Comparison of ENCODE assay signal across 1 cellular context in the genomic region with DNA sequence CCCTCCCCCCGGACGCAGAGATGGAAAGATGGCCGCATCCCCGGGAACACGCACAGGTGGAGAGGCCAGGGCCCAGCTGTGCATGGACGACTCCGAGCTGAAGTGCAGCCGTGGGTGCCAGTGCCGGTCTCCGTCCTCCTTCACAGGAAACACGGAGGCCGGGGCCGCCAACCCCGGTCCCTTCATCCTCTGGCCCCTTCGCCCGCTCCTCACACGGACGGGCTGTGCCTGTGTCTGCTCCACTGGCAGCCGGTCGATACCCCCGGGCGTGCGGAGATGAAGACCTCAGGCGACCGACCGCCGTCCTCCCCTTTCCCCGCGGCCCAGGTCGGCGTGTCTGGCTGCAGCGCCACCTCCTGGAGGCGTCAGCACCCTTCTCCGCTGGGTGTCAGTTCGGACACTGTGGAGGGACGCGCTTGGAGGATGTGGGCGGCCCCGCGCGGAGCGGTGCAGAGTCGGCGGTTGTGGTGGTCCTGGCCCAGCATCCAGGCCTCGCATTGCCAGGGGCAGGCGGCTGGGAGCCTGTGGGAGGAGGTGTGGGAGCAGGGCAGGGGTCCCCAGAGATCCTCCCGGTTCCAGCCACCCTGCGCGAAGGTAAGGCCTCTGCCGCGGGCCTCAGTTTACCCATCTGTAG.
TF ChIP-seq lines count a peak whose summit lies in the region.

No MANE protein-coding gene starts in this region.

TF ChIP-seq in HEK293, 187 proteins besides CTCF, POLR2A, EP300 and RAD21 (continued from another document and continues in another):
- TF ChIP-seq, protein P1, sequence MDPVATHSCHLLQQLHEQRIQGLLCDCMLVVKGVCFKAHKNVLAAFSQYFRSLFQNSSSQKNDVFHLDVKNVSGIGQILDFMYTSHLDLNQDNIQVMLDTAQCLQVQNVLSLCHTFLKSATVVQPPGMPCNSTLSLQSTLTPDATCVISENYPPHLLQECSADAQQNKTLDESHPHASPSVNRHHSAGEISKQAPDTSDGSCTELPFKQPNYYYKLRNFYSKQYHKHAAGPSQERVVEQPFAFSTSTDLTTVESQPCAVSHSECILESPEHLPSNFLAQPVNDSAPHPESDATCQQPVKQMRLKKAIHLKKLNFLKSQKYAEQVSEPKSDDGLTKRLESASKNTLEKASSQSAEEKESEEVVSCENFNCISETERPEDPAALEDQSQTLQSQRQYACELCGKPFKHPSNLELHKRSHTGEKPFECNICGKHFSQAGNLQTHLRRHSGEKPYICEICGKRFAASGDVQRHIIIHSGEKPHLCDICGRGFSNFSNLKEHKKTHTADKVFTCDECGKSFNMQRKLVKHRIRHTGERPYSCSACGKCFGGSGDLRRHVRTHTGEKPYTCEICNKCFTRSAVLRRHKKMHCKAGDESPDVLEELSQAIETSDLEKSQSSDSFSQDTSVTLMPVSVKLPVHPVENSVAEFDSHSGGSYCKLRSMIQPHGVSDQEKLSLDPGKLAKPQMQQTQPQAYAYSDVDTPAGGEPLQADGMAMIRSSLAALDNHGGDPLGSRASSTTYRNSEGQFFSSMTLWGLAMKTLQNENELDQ (tag by site-specific recombination; IDR thresholded peaks at IDR 0.05; ENCODE audit: low read depth), result no peak
- peak; percentile 69; the same call in 1 of the 2 replicates for TF ChIP-seq ZNF777 (tag by site-specific recombination; IDR thresholded peaks at IDR 0.05; ENCODE audit: borderline replicate concordance)
- TF ChIP-seq, protein P2, sequence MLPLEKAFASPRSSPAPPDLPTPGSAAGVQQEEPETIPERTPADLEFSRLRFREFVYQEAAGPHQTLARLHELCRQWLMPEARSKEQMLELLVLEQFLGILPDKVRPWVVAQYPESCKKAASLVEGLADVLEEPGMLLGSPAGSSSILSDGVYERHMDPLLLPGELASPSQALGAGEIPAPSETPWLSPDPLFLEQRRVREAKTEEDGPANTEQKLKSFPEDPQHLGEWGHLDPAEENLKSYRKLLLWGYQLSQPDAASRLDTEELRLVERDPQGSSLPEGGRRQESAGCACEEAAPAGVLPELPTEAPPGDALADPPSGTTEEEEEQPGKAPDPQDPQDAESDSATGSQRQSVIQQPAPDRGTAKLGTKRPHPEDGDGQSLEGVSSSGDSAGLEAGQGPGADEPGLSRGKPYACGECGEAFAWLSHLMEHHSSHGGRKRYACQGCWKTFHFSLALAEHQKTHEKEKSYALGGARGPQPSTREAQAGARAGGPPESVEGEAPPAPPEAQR (tag by site-specific recombination; IDR thresholded peaks at IDR 0.05), result no peak
- TF ChIP-seq ZNF585B (tag by site-specific recombination; IDR thresholded peaks at IDR 0.05), result no peak
- no peak for TF ChIP-seq ZNF248 (tag by site-specific recombination; IDR thresholded peaks at IDR 0.05)
- TF ChIP-seq MEIS1 (CRISPR knock-in tag; IDR thresholded peaks at IDR 0.05; ENCODE audit: borderline replicate concordance), result no peak
- no peak for TF ChIP-seq ZFP41 (tag by site-specific recombination; IDR thresholded peaks at IDR 0.05; ENCODE audit: borderline replicate concordance)
- no peak for TF ChIP-seq ZNF530 (tag by site-specific recombination; IDR thresholded peaks at IDR 0.05; ENCODE audit: low read depth)
- TF ChIP-seq, protein P3, sequence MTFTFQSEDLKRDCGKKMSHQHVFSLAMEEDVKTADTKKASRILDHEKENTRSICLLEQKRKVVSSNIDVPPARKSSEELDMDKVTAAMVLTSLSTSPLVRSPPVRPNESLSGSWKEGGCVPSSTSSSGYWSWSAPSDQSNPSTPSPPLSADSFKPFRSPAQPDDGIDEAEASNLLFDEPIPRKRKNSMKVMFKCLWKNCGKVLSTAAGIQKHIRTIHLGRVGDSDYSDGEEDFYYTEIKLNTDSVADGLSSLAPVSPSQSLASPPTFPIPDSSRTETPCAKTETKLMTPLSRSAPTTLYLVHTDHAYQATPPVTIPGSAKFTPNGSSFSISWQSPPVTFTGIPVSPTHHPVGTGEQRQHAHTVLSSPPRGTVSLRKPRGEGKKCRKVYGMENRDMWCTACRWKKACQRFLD (tag by site-specific recombination; IDR thresholded peaks at IDR 0.05), result no peak
- peak; percentile 71 for TF ChIP-seq ZNF341 (tag by site-specific recombination; IDR thresholded peaks at IDR 0.05; ENCODE audit: low read depth)
- TF ChIP-seq ZNF514 (tag by site-specific recombination; IDR thresholded peaks at IDR 0.05), result no peak
- TF ChIP-seq, protein P4, sequence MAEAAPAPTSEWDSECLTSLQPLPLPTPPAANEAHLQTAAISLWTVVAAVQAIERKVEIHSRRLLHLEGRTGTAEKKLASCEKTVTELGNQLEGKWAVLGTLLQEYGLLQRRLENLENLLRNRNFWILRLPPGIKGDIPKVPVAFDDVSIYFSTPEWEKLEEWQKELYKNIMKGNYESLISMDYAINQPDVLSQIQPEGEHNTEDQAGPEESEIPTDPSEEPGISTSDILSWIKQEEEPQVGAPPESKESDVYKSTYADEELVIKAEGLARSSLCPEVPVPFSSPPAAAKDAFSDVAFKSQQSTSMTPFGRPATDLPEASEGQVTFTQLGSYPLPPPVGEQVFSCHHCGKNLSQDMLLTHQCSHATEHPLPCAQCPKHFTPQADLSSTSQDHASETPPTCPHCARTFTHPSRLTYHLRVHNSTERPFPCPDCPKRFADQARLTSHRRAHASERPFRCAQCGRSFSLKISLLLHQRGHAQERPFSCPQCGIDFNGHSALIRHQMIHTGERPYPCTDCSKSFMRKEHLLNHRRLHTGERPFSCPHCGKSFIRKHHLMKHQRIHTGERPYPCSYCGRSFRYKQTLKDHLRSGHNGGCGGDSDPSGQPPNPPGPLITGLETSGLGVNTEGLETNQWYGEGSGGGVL (tag by site-specific recombination; IDR thresholded peaks at IDR 0.05), result peak; percentile 19; the same call in 1 of the 2 replicates
- TF ChIP-seq ZNF701 (tag by site-specific recombination; IDR thresholded peaks at IDR 0.05), result no peak
- no peak for TF ChIP-seq ZNF555 (tag by site-specific recombination; conservative IDR thresholded peaks at IDR 0.05)
- TF ChIP-seq KLF16 (tag by site-specific recombination; IDR thresholded peaks at IDR 0.05), result peak; percentile 87
- TF ChIP-seq, protein P5, sequence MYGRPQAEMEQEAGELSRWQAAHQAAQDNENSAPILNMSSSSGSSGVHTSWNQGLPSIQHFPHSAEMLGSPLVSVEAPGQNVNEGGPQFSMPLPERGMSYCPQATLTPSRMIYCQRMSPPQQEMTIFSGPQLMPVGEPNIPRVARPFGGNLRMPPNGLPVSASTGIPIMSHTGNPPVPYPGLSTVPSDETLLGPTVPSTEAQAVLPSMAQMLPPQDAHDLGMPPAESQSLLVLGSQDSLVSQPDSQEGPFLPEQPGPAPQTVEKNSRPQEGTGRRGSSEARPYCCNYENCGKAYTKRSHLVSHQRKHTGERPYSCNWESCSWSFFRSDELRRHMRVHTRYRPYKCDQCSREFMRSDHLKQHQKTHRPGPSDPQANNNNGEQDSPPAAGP (tag by site-specific recombination; IDR thresholded peaks at IDR 0.05), result 0 out of 2 replicates have a peak, but pooled peaks have one; percentile 78
- TF ChIP-seq ZNF121 (tag by site-specific recombination; IDR thresholded peaks at IDR 0.05), result no peak
- TF ChIP-seq KLF1 (tag by site-specific recombination; IDR thresholded peaks at IDR 0.05), result peak; percentile 42
- TF ChIP-seq ZNF214 (tag by site-specific recombination; IDR thresholded peaks at IDR 0.05; ENCODE audit: borderline replicate concordance), result no peak
- TF ChIP-seq, protein P6, sequence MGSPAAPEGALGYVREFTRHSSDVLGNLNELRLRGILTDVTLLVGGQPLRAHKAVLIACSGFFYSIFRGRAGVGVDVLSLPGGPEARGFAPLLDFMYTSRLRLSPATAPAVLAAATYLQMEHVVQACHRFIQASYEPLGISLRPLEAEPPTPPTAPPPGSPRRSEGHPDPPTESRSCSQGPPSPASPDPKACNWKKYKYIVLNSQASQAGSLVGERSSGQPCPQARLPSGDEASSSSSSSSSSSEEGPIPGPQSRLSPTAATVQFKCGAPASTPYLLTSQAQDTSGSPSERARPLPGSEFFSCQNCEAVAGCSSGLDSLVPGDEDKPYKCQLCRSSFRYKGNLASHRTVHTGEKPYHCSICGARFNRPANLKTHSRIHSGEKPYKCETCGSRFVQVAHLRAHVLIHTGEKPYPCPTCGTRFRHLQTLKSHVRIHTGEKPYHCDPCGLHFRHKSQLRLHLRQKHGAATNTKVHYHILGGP (tag by site-specific recombination; IDR thresholded peaks at IDR 0.05), result no peak
- TF ChIP-seq, protein P7, sequence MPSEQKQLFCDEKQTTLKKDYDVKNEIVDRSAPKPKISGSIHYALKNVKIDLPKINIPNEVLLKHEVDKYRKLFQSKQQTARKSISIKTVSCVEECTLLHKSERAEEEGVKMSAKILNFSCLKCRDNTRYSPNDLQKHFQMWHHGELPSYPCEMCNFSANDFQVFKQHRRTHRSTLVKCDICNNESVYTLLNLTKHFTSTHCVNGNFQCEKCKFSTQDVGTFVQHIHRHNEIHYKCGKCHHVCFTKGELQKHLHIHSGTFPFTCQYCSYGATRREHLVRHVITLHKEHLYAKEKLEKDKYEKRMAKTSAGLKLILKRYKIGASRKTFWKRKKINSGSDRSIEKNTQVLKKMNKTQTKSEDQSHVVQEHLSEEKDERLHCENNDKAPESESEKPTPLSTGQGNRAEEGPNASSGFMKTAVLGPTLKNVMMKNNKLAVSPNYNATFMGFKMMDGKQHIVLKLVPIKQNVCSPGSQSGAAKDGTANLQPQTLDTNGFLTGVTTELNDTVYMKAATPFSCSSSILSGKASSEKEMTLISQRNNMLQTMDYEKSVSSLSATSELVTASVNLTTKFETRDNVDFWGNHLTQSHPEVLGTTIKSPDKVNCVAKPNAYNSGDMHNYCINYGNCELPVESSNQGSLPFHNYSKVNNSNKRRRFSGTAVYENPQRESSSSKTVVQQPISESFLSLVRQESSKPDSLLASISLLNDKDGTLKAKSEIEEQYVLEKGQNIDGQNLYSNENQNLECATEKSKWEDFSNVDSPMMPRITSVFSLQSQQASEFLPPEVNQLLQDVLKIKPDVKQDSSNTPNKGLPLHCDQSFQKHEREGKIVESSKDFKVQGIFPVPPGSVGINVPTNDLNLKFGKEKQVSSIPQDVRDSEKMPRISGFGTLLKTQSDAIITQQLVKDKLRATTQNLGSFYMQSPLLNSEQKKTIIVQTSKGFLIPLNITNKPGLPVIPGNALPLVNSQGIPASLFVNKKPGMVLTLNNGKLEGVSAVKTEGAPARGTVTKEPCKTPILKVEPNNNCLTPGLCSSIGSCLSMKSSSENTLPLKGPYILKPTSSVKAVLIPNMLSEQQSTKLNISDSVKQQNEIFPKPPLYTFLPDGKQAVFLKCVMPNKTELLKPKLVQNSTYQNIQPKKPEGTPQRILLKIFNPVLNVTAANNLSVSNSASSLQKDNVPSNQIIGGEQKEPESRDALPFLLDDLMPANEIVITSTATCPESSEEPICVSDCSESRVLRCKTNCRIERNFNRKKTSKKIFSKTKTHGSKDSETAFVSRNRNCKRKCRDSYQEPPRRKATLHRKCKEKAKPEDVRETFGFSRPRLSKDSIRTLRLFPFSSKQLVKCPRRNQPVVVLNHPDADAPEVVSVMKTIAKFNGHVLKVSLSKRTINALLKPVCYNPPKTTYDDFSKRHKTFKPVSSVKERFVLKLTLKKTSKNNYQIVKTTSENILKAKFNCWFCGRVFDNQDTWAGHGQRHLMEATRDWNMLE (tag by site-specific recombination; conservative IDR thresholded peaks at IDR 0.05; ENCODE audit: low read depth), result 0 out of 2 replicates have a peak, but pooled peaks have one; percentile 16
- TF ChIP-seq, protein P8, sequence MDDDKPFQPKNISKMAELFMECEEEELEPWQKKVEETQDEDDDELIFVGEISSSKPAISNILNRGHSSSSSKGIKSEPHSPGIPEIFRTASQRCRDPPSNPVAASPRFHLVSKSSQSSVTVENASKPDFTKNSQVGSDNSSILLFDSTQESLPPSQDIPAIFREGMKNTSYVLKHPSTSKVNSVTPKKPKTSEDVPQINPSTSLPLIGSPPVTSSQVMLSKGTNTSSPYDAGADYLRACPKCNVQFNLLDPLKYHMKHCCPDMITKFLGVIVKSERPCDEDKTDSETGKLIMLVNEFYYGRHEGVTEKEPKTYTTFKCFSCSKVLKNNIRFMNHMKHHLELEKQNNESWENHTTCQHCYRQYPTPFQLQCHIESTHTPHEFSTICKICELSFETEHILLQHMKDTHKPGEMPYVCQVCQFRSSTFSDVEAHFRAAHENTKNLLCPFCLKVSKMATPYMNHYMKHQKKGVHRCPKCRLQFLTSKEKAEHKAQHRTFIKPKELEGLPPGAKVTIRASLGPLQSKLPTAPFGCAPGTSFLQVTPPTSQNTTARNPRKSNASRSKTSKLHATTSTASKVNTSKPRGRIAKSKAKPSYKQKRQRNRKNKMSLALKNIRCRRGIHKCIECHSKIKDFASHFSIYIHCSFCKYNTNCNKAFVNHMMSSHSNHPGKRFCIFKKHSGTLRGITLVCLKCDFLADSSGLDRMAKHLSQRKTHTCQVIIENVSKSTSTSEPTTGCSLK (tag by site-specific recombination; IDR thresholded peaks at IDR 0.05), result no peak
- peak; percentile 71 for TF ChIP-seq SP3 (tag by site-specific recombination; IDR thresholded peaks at IDR 0.05)
- TF ChIP-seq ZNF132 (tag by site-specific recombination; IDR thresholded peaks at IDR 0.05; ENCODE audit: borderline replicate concordance), result no peak
- no peak for TF ChIP-seq ZNF223 (tag by site-specific recombination; IDR thresholded peaks at IDR 0.05)
- TF ChIP-seq ZNF140 (tag by site-specific recombination; IDR thresholded peaks at IDR 0.05), result no peak
- no peak for TF ChIP-seq ZNF37A (tag by site-specific recombination; IDR thresholded peaks at IDR 0.05)
- TF ChIP-seq ZNF510 (tag by site-specific recombination; IDR thresholded peaks at IDR 0.05; ENCODE audit: insufficient replicate concordance), result no peak
- no peak for TF ChIP-seq ZNF239 (tag by site-specific recombination; IDR thresholded peaks at IDR 0.05)
- TF ChIP-seq ZNF48 (tag by site-specific recombination; IDR thresholded peaks at IDR 0.05), result no peak
- no peak for TF ChIP-seq ZNF529 (tag by site-specific recombination; IDR thresholded peaks at IDR 0.05; ENCODE audit: insufficient replicate concordance)
- TF ChIP-seq, protein P9, sequence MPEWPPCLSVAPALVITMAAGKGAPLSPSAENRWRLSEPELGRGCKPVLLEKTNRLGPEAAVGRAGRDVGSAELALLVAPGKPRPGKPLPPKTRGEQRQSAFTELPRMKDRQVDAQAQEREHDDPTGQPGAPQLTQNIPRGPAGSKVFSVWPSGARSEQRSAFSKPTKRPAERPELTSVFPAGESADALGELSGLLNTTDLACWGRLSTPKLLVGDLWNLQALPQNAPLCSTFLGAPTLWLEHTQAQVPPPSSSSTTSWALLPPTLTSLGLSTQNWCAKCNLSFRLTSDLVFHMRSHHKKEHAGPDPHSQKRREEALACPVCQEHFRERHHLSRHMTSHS (tag by site-specific recombination; IDR thresholded peaks at IDR 0.05), result no peak
- TF ChIP-seq, protein P10, sequence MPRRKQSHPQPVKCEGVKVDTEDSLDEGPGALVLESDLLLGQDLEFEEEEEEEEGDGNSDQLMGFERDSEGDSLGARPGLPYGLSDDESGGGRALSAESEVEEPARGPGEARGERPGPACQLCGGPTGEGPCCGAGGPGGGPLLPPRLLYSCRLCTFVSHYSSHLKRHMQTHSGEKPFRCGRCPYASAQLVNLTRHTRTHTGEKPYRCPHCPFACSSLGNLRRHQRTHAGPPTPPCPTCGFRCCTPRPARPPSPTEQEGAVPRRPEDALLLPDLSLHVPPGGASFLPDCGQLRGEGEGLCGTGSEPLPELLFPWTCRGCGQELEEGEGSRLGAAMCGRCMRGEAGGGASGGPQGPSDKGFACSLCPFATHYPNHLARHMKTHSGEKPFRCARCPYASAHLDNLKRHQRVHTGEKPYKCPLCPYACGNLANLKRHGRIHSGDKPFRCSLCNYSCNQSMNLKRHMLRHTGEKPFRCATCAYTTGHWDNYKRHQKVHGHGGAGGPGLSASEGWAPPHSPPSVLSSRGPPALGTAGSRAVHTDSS (tag by site-specific recombination; IDR thresholded peaks at IDR 0.05), result no peak
- no peak for TF ChIP-seq REPIN1 (tag by site-specific recombination; IDR thresholded peaks at IDR 0.05; ENCODE audit: low read depth)
- peak; percentile 83 for TF ChIP-seq ZBTB17 (tag by site-specific recombination; IDR thresholded peaks at IDR 0.05)
- TF ChIP-seq ZNF571 (tag by site-specific recombination; IDR thresholded peaks at IDR 0.05), result no peak
- peak; percentile 44; the same call in 1 of the 2 replicates for TF ChIP-seq ZNF391 (tag by site-specific recombination; IDR thresholded peaks at IDR 0.05; ENCODE audit: borderline replicate concordance, low read depth)
- peak; percentile 66 for TF ChIP-seq ZBTB8A (tag by site-specific recombination; IDR thresholded peaks at IDR 0.05)
